Comparison of ENCODE assay signal across 30 cellular contexts in the genomic region with DNA sequence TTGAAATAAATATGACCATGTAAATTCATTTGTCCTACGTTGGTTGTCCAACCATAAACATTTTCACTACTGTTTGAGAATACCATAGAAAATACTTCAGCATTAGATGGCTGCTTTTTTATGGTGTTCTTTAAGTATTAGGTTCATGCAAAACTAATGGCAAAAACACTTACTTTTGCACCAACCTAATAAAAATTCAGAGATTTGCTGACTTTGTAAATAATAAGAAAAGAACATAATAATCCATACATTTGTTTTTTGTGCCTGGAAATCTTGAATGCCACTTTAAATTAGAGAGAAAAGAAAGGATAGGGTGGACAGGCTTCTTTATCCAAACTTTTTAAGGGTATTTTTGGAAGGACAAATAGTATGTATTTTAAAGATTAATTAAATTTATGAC.
"Had no signal": no experiment of that assay in that cellular context is flagged by ENCODE, and none has a peak within 500 bp of the region (broad histone marks: within the 10 kb centered on the region; RNA-seq: fewer than 3 reads in every experiment).

No MANE protein-coding gene starts in this region.

- H3K4me1 ChIP-seq: ascending aorta had no signal

- ATAC-seq: activated CD4-positive, alpha-beta T cell treated with anti-CD3 and anti-CD28 coated beads for 36 hours; activated CD4-positive, CD25-positive, alpha-beta regulatory T cell treated with anti-CD3 and anti-CD28 coated beads, Interleukin-2, amount 50 U/mL, for 24 hours; activated CD8-positive, alpha-beta T cell treated with anti-CD3 and anti-CD28 coated beads, Interleukin-2, amount 10 ng/mL, durations not matched to agents 7 days and 5 days; activated naive CD8-positive, alpha-beta T cell treated with anti-CD3 and anti-CD28 coated beads, Interleukin-2, amount 50 U/mL, for 24 hours; WTC11 had no signal

- H3K4me3 ChIP-seq: ascending aorta, cardiac muscle cell had no signal

- H3K9me3 ChIP-seq: ascending aorta had no signal

- H3K27me3 ChIP-seq: ascending aorta, cardiac muscle cell had no signal

- H3K27ac ChIP-seq: ascending aorta, cardiac muscle cell, WERI-Rb-1 had no signal

- H3K36me3 ChIP-seq: ascending aorta, cardiac muscle cell, WERI-Rb-1 had no signal

- DNase-seq: activated CD4-positive, alpha-beta memory T cell treated with anti-CD3 and anti-CD28 coated beads, Interleukin-2, amount 10 ng/mL, durations not matched to agents 7 days and 5 days; activated CD4-positive, alpha-beta T cell treated with anti-CD3 and anti-CD28 coated beads for 1 hour; activated CD4-positive, alpha-beta T cell treated with anti-CD3 and anti-CD28 coated beads for 36 hours; activated CD4-positive, alpha-beta T cell treated with anti-CD3 and anti-CD28 coated beads for 48 hours; activated CD4-positive, alpha-beta T cell treated with anti-CD3 and anti-CD28 coated beads, Interleukin-2, amount 10 ng/mL, durations not matched to agents 7 days and 5 days; activated CD4-positive, alpha-beta T cell treated with anti-CD3 and anti-CD28 coated beads, Interleukin-2, amount 50 U/mL, for 48 hours; activated CD4-positive, CD25-positive, alpha-beta regulatory T cell; activated CD8-positive, alpha-beta memory T cell treated with anti-CD3 and anti-CD28 coated beads for 24 hours; activated CD8-positive, alpha-beta memory T cell treated with anti-CD3 and anti-CD28 coated beads, Interleukin-2, amount 50 U/mL, for 48 hours; activated CD8-positive, alpha-beta T cell treated with anti-CD3 and anti-CD28 coated beads, Interleukin-2, amount 10 ng/mL, durations not matched to agents 7 days and 5 days; activated effector memory CD4-positive, alpha-beta T cell treated with Interleukin-2 at 50 U/mL for 16 hours; activated gamma-delta T cell; activated naive CD4-positive, alpha-beta T cell treated with anti-CD3 and anti-CD28 coated beads, Interleukin-2, amount 10 ng/mL, durations not matched to agents 7 days and 5 days; activated naive CD4-positive, alpha-beta T cell treated with Interleukin-2 at 50 U/mL for 16 hours; activated naive CD8-positive, alpha-beta T cell treated with anti-CD3 and anti-CD28 coated beads, Interleukin-2, amount 10 ng/mL, durations not matched to agents 7 days and 5 days; activated naive CD8-positive, alpha-beta T cell treated with anti-CD3 and anti-CD28 coated beads, Interleukin-2, amount 50 U/mL, for 24 hours; activated T-cell treated with anti-CD3 and anti-CD28 coated beads, Interleukin-2, amount 50 U/mL, for 24 hours; activated T-cell treated with anti-CD3 and anti-CD28 coated beads, Interleukin-2, amount 50 U/mL, for 48 hours; amygdala; anterior cingulate cortex; caudate nucleus; cerebellar nuclear complex; T-helper 2 cell; T-helper 9 cell; WERI-Rb-1 had no signal

- FAIRE-seq: bronchial epithelial cell had no signal
